ENCODE assay signal across 1 cellular context in the genomic region with DNA sequence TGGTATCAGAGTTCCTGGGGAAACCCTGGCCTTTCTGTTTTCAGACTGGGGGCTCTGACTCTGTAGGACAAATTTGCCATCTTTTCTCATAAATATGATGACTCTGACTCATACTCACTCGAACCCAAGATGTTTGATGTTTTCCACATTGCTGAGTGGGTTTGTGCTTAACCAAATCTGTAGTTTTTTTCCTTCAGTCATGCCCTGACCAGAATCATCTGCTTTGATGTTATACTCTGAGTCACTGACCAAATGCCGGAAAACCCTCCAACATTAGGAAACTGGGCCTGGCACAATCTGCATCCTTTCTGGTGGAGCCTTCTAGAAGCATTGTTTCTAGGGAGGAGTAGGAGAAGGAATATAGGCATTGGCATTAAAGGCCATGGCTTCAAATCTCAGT.
TF ChIP-seq lines count a peak whose summit lies in the region.

No MANE protein-coding gene starts in this region.

TF ChIP-seq in IMR-90, 13 proteins besides CTCF, POLR2A, EP300 and RAD21 (continued from another document):
- TF ChIP-seq, protein P1, sequence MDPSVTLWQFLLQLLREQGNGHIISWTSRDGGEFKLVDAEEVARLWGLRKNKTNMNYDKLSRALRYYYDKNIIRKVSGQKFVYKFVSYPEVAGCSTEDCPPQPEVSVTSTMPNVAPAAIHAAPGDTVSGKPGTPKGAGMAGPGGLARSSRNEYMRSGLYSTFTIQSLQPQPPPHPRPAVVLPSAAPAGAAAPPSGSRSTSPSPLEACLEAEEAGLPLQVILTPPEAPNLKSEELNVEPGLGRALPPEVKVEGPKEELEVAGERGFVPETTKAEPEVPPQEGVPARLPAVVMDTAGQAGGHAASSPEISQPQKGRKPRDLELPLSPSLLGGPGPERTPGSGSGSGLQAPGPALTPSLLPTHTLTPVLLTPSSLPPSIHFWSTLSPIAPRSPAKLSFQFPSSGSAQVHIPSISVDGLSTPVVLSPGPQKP (IDR thresholded peaks at IDR 0.05; ENCODE audit: borderline replicate concordance, low read depth, low read length) = no peak
- TF ChIP-seq MAFK (IDR thresholded peaks at IDR 0.05; ENCODE audit: low read depth, low read length) (no peak), FOS (IDR thresholded peaks at IDR 0.05; ENCODE audit: low read depth, low read length) (no peak), CEBPB (IDR thresholded peaks at IDR 0.05; ENCODE audit: low read depth, low read length) (no peak)
